In genomic region chr7:117975436-117975835, GRCh38 we compare ENCODE assay signal across 24 cellular contexts.
"Had no signal": no experiment of that assay in that cellular context is flagged by ENCODE, and none has a peak within 500 bp of the region (broad histone marks: within the 10 kb centered on the region; RNA-seq: fewer than 3 reads in every experiment).

No MANE protein-coding gene starts in this region.

- H3K4me1 Mint-ChIP-seq: activated naive CD8-positive, alpha-beta T cell treated with anti-CD3 and anti-CD28 coated beads, Interleukin-2, amount 10 ng/mL, durations not matched to agents 7 days and 5 days; IgD-negative memory B cell had no signal

- H3K27ac Mint-ChIP-seq: activated CD8-positive, alpha-beta T cell treated with anti-CD3 and anti-CD28 coated beads, Interleukin-2, amount 10 ng/mL, durations not matched to agents 7 days and 5 days; activated naive CD8-positive, alpha-beta T cell treated with anti-CD3 and anti-CD28 coated beads, Interleukin-2, amount 10 ng/mL, durations not matched to agents 7 days and 5 days; IgD-negative memory B cell had no signal

- H3K27ac ChIP-seq: adrenal gland, ascending aorta, body of pancreas, WERI-Rb-1 had no signal

- H3K9me3 Mint-ChIP-seq: activated naive CD8-positive, alpha-beta T cell treated with anti-CD3 and anti-CD28 coated beads, Interleukin-2, amount 10 ng/mL, durations not matched to agents 7 days and 5 days had no signal

- ATAC-seq: activated CD8-positive, alpha-beta T cell treated with anti-CD3 and anti-CD28 coated beads, Interleukin-2, amount 10 ng/mL, durations not matched to agents 7 days and 5 days; body of pancreas had no signal

- H3K27me3 ChIP-seq: adrenal gland, ascending aorta, body of pancreas had no signal

- H3K4me1 ChIP-seq: adrenal gland, ascending aorta, body of pancreas had no signal

- H3K36me3 ChIP-seq: adrenal gland, ascending aorta, WERI-Rb-1 had no signal

- H3K4me3 Mint-ChIP-seq: activated CD8-positive, alpha-beta T cell treated with anti-CD3 and anti-CD28 coated beads, Interleukin-2, amount 10 ng/mL, durations not matched to agents 7 days and 5 days; activated naive CD8-positive, alpha-beta T cell treated with anti-CD3 and anti-CD28 coated beads, Interleukin-2, amount 10 ng/mL, durations not matched to agents 7 days and 5 days; IgD-negative memory B cell had no signal

- H3K36me3 Mint-ChIP-seq: activated naive CD8-positive, alpha-beta T cell treated with anti-CD3 and anti-CD28 coated beads, Interleukin-2, amount 10 ng/mL, durations not matched to agents 7 days and 5 days had no signal

- DNase-seq: activated CD4-positive, alpha-beta T cell treated with anti-CD3 and anti-CD28 coated beads for 4 hours; activated CD4-positive, alpha-beta T cell treated with anti-CD3 and anti-CD28 coated beads, Interleukin-2, amount 50 U/mL, for 4 hours; activated CD8-positive, alpha-beta memory T cell treated with anti-CD3 and anti-CD28 coated beads, Interleukin-2, amount 50 U/mL, for 48 hours; activated CD8-positive, alpha-beta T cell treated with anti-CD3 and anti-CD28 coated beads, Interleukin-2, amount 10 ng/mL, durations not matched to agents 7 days and 5 days; activated naive CD4-positive, alpha-beta T cell treated with anti-CD3 and anti-CD28 coated beads, Interleukin-2, amount 50 U/mL, for 16 hours; activated naive CD8-positive, alpha-beta T cell treated with anti-CD3 and anti-CD28 coated beads, Interleukin-2, amount 10 ng/mL, durations not matched to agents 7 days and 5 days; activated T-cell treated with anti-CD3 and anti-CD28 coated beads, Interleukin-2, amount 50 U/mL, for 1 hour; KG1; MM.1S; NCI-H1105; NCI-H1436 treated with DMSO at 0.1 percent for 48 hours; NCI-H187; NCI-H2081; NCI-H2227 treated with DMSO at 0.1 percent for 48 hours; NCI-H510A; NCI-H526 treated with DMSO at 0.1 percent for 48 hours; NCI-H82; SK-N-SH; T-helper 1 cell; WERI-Rb-1 had no signal

- H3K9me3 ChIP-seq: adrenal gland, ascending aorta, body of pancreas, SK-N-SH had no signal

- H3K4me3 ChIP-seq: adrenal gland, ascending aorta, body of pancreas had no signal
